Comparison of ENCODE assay signal across 1 cellular context in the genomic region with DNA sequence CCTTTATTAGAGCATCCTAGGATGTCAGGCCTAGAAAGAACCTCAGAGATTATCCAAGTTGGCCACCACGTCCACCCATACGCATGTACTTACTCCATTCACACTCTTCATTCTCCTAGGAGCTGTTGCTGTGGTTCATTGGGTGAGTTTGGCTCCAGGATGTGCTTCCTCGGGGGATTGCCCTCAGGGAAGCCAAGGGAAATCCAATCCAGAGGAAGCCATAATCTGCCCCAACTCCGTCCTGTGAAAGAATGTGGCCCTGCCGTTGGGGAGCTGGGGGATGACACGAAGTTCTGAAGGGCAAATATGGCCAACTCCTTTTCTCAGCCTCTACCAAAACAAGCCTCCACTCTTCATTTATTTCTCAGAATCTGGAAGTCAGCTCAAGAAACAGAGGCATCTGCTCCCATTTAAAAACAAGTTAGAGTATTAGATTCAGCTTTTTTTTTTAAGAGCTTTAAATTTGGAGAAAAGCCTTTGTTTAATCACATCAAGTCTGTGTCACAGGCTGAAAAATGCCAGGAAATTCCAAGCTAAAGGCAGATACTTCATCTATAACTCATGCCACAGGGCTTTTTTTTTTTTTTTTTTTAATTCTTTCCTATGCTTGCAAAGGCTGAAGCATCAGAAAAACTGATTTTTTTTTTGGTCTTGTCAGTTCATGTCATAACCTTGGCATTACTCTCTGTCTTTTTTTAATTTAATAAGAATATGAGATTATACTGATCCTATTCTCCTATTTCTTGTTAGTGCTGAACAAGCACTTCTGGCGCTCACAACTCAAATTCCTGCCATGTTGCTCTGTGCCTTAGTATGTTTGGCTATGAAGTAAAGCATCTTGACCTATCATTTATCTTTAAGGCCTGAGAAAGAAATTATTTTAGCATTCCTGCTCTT.
TF ChIP-seq lines count a peak whose summit lies in the region.

No MANE protein-coding gene starts in this region.

TF ChIP-seq in GM23338, 12 proteins besides CTCF, POLR2A, EP300 and RAD21 (continued from another document):
- TF ChIP-seq, protein P1, sequence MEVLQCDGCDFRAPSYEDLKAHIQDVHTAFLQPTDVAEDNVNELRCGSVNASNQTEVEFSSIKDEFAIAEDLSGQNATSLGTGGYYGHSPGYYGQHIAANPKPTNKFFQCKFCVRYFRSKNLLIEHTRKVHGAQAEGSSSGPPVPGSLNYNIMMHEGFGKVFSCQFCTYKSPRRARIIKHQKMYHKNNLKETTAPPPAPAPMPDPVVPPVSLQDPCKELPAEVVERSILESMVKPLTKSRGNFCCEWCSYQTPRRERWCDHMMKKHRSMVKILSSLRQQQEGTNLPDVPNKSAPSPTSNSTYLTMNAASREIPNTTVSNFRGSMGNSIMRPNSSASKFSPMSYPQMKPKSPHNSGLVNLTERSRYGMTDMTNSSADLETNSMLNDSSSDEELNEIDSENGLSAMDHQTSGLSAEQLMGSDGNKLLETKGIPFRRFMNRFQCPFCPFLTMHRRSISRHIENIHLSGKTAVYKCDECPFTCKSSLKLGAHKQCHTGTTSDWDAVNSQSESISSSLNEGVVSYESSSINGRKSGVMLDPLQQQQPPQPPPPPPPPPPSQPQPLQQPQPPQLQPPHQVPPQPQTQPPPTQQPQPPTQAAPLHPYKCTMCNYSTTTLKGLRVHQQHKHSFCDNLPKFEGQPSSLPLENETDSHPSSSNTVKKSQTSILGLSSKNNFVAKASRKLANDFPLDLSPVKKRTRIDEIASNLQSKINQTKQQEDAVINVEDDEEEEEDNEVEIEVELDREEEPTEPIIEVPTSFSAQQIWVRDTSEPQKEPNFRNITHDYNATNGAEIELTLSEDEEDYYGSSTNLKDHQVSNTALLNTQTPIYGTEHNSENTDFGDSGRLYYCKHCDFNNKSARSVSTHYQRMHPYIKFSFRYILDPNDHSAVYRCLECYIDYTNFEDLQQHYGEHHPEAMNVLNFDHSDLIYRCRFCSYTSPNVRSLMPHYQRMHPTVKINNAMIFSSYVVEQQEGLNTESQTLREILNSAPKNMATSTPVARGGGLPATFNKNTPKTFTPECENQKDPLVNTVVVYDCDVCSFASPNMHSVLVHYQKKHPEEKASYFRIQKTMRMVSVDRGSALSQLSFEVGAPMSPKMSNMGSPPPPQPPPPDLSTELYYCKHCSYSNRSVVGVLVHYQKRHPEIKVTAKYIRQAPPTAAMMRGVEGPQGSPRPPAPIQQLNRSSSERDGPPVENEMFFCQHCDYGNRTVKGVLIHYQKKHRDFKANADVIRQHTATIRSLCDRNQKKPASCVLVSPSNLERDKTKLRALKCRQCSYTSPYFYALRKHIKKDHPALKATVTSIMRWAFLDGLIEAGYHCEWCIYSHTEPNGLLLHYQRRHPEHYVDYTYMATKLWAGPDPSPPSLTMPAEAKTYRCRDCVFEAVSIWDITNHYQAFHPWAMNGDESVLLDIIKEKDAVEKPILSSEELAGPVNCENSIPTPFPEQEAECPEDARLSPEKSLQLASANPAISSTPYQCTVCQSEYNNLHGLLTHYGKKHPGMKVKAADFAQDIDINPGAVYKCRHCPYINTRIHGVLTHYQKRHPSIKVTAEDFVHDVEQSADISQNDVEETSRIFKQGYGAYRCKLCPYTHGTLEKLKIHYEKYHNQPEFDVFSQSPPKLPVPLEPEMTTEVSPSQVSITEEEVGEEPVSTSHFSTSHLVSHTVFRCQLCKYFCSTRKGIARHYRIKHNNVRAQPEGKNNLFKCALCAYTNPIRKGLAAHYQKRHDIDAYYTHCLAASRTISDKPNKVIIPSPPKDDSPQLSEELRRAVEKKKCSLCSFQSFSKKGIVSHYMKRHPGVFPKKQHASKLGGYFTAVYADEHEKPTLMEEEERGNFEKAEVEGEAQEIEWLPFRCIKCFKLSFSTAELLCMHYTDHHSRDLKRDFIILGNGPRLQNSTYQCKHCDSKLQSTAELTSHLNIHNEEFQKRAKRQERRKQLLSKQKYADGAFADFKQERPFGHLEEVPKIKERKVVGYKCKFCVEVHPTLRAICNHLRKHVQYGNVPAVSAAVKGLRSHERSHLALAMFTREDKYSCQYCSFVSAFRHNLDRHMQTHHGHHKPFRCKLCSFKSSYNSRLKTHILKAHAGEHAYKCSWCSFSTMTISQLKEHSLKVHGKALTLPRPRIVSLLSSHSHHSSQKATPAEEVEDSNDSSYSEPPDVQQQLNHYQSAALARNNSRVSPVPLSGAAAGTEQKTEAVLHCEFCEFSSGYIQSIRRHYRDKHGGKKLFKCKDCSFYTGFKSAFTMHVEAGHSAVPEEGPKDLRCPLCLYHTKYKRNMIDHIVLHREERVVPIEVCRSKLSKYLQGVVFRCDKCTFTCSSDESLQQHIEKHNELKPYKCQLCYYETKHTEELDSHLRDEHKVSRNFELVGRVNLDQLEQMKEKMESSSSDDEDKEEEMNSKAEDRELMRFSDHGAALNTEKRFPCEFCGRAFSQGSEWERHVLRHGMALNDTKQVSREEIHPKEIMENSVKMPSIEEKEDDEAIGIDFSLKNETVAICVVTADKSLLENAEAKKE (CRISPR knock-in tag; IDR thresholded peaks at IDR 0.05), result no peak
